In genomic region chr1:164735315-164736052, GRCh38 we compare ENCODE assay signal across 11 cellular contexts.
A peak's percentile ranks its signal among the peaks of the same experiment; 100 is the strongest.
DNase-seq lines count a peak whose midpoint lies in the region; ATAC-seq, FAIRE-seq and TF ChIP-seq lines count a peak whose summit lies in the region.
"Had no signal": no experiment of that assay in that cellular context is flagged by ENCODE, and none has a peak within 500 bp of the region (broad histone marks: within the 10 kb centered on the region; RNA-seq: fewer than 3 reads in every experiment).

No MANE protein-coding gene starts in this region.

- FAIRE-seq in RCC 7860 (lab: Jason Lieb, UNC): peak; percentile 71

- no peak for TF ChIP-seq CTCF in fibroblast of pulmonary artery (IDR thresholded peaks at IDR 0.05; ENCODE audit: low read length, missing control alignments)
- TF ChIP-seq CTCF in gastrocnemius medialis (IDR thresholded peaks at IDR 0.05 in 4 of 5, conservative IDR thresholded peaks at IDR 0.05 in 1 of 5): no peak

- peak overlapping the region in 3 of 4 donors; percentile 31 to 46 (median 32) for H3K27ac ChIP-seq in gastrocnemius medialis

- H3K9me3 ChIP-seq in gastrocnemius medialis: no peaks in the 10 kb centered on the region

- intact Hi-C loops in gastrocnemius medialis (cut with DNase I; ENCODE audit: low total_unique reads): no loop called here

- H3K27me3 ChIP-seq in gastrocnemius medialis: no peaks in the 10 kb centered on the region

- no peak for ATAC-seq in gastrocnemius medialis
- ATAC-seq in GM18502 (IDR thresholded peaks at IDR 0.05; ENCODE audit: poor library complexity, unreplicated experiment): no peak
- no peak for ATAC-seq in stimulated activated naive CD8-positive, alpha-beta T cell treated with anti-CD3 and anti-CD28 coated beads, Interleukin-15, Interleukin-2, amounts not matched to agents 100 U/mL and 50 U/mL, for 24 hours
- no peak for ATAC-seq in HG02852 (IDR thresholded peaks at IDR 0.05; ENCODE audit: unreplicated experiment)
- ATAC-seq: activated T-cell treated with anti-CD3 and anti-CD28 coated beads, Interleukin-2, amount 50 U/mL, for 4 hours; left lobe of liver had no signal

- in situ Hi-C loops in gastrocnemius medialis (cut with MboI; ENCODE audit: low sequenced_read_pairs in 4 of 4): no loop called here

- no peak overlapping the region for H3K4me3 ChIP-seq in fibroblast of pulmonary artery (replicated peaks; ENCODE audit: low read depth, low read length)
- no peak overlapping the region for H3K4me3 ChIP-seq in gastrocnemius medialis

- no peaks in the 10 kb centered on the region for H3K36me3 ChIP-seq in gastrocnemius medialis

- DNase-seq in HT1080 (ENCODE audit: low read depth) (peak; percentile 32), RCC 7860 (ENCODE audit: low spot score) (peak; percentile 90), fibroblast of pulmonary artery (ENCODE audit: low read depth) (peak; percentile 40), gastrocnemius medialis (no peak), RKO (ENCODE audit: low spot score) (no peak)
- DNase-seq in stimulated activated naive CD8-positive, alpha-beta T cell treated with anti-CD3 and anti-CD28 coated beads, Interleukin-15, Interleukin-2, amounts not matched to agents 100 U/mL and 50 U/mL, for 24 hours: no peak
- DNase-seq: activated T-cell treated with anti-CD3 and anti-CD28 coated beads, Interleukin-2, amount 50 U/mL, for 4 hours; NCI-H1048 had no signal

- TF ChIP-seq POLR2A in gastrocnemius medialis (IDR thresholded peaks at IDR 0.05): no peak

- H3K4me1 ChIP-seq in gastrocnemius medialis: peaks cover 64 to 72% of the 10 kb centered on the region in 2 donors

Comparison
In these comparisons a context has a peak if more than half of its experiments do, and no peak if none do; other contexts are left out.
1. DNase-seq: peak in HT1080 (single experiment), RCC 7860 (single experiment) and fibroblast of pulmonary artery (single experiment); none in gastrocnemius medialis (0 of 2), RKO (single experiment) and stimulated activated naive CD8-positive, alpha-beta T cell treated with anti-CD3 and anti-CD28 coated beads, Interleukin-15, Interleukin-2, amounts not matched to agents 100 U/mL and 50 U/mL, for 24 hours (single experiment).